In genomic region chr1:94038511-94038910, GRCh38 we compare ENCODE assay signal across 23 cellular contexts.
DNase-seq lines count a peak whose midpoint lies in the region; ATAC-seq and TF ChIP-seq lines count a peak whose summit lies in the region.
"Had no signal": no experiment of that assay in that cellular context is flagged by ENCODE, and none has a peak within 500 bp of the region (broad histone marks: within the 10 kb centered on the region; RNA-seq: fewer than 3 reads in every experiment).

No MANE protein-coding gene starts in this region.

- no peaks in the 10 kb centered on the region for H3K9me3 ChIP-seq in heart right ventricle
- no peaks in the 10 kb centered on the region for H3K9me3 ChIP-seq in mesodermal cell (ENCODE audit: control insufficient read depth, low read length)
- H3K9me3 ChIP-seq: upper lobe of left lung had no signal

- H3K4me3 ChIP-seq in heart right ventricle (no peak overlapping the region), mesodermal cell (ENCODE audit: extremely low read depth, insufficient read depth, low read length, poor library complexity, severe bottlenecking) (no peak overlapping the region)
- H3K4me3 ChIP-seq: GM23338, upper lobe of left lung had no signal

- peak overlapping the region; percentile 29 to 83 (median 74) for H3K27ac ChIP-seq in heart right ventricle
- H3K27ac ChIP-seq in mesodermal cell (ENCODE audit: low read depth, low read length, severe bottlenecking) = peak overlapping the region; percentile 72

- H3K4me1 ChIP-seq in heart right ventricle = peaks cover 0 to 50% (median 33%) of the 10 kb centered on the region in 9 donors
- peaks cover 38% of the 10 kb centered on the region for H3K4me1 ChIP-seq in mesodermal cell (ENCODE audit: control insufficient read depth, insufficient read depth, low read length, poor library complexity, severe bottlenecking)

- no peaks in the 10 kb centered on the region for H3K36me3 ChIP-seq in heart right ventricle
- H3K36me3 ChIP-seq in mesodermal cell (ENCODE audit: control insufficient read depth, insufficient read depth, low read length) = no peaks in the 10 kb centered on the region
- H3K36me3 ChIP-seq: upper lobe of left lung had no signal

- no peak for TF ChIP-seq CTCF in heart right ventricle (IDR thresholded peaks at IDR 0.05)

- DNase-seq in heart right ventricle (peak in 1 of 2 donors; percentile 47), cardiac septum (ENCODE audit: low spot score) (no peak), NCI-H82 treated with DMSO at 0.1 percent for 48 hours (lab: John Stamatoyannopoulos, UW; ENCODE audit: unreplicated experiment) (no peak)
- DNase-seq: ACHN; activated T-cell treated with anti-CD3 and anti-CD28 coated beads, Interleukin-2, amount 50 U/mL, for 1 hour; CD4-positive, CD25-positive, alpha-beta regulatory T cell; DMS79; effector memory CD4-positive, alpha-beta T cell; foreskin melanocyte; mammary epithelial cell; MM.1S; naive thymus-derived CD8-positive, alpha-beta T cell; NCI-H1930; NCI-H524; stimulated activated CD4-positive, alpha-beta T cell treated with anti-CD3 and anti-CD28 coated beads, Interleukin-15, amount 100 ng/mL, for 24 hours; stimulated activated naive CD4-positive, alpha-beta T cell treated with Interleukin-2 at 50 U/mL for 16 hours; upper lobe of left lung had no signal

- intact Hi-C loops in heart right ventricle (cut with DNase I) (loop anchor here in 1 of 10 donors (10.0 kb wide), 1 partner anchor 426 kb away; no protein-coding TSS in a partner anchor), cardiac septum (cut with DNase I) (no loop called here)

- H3K27me3 ChIP-seq in heart right ventricle = peaks cover 0 to 18% (median 0%) of the 10 kb centered on the region in 7 donors
- H3K27me3 ChIP-seq: upper lobe of left lung had no signal

- WGBS in heart right ventricle, 2 donors = 60 to 61% methylated on average over 3 of the region's 3 CpGs
- 28 to 36% methylated on average over 2 to 3 of the region's 3 CpGs for WGBS in mesodermal cell (ENCODE audit: insufficient coverage in 2 of 2), 2 experiments

- ATAC-seq in heart right ventricle (peak; percentile 41 to 88 (median 71)), esophagus mucosa (peak; percentile 21), GM19395 (IDR thresholded peaks at IDR 0.05; ENCODE audit: unreplicated experiment) (no peak), HG03175 (IDR thresholded peaks at IDR 0.05; ENCODE audit: unreplicated experiment) (no peak), GM18498 (IDR thresholded peaks at IDR 0.05; ENCODE audit: unreplicated experiment) (no peak)
- ATAC-seq: naive thymus-derived CD8-positive, alpha-beta T cell had no signal

Comparison
In these comparisons a context has a peak if more than half of its experiments do, and no peak if none do; other contexts are left out.
1. ATAC-seq: peak in heart right ventricle (8 of 8) and esophagus mucosa (single experiment); none in GM19395 (single experiment), HG03175 (single experiment) and GM18498 (single experiment).